In genomic region chr11:92159931-92160330, GRCh38 we compare ENCODE assay signal across 25 cellular contexts.
"Had no signal": no experiment of that assay in that cellular context is flagged by ENCODE, and none has a peak within 500 bp of the region (broad histone marks: within the 10 kb centered on the region; RNA-seq: fewer than 3 reads in every experiment).

No MANE protein-coding gene starts in this region.

- H3K4me3 ChIP-seq: ascending aorta, cardiac muscle cell, MG63 had no signal

- DNase-seq: activated CD4-positive, alpha-beta memory T cell treated with anti-CD3 and anti-CD28 coated beads, Interleukin-2, amount 10 ng/mL, durations not matched to agents 7 days and 5 days; activated CD4-positive, alpha-beta T cell treated with anti-CD3 and anti-CD28 coated beads for 1 hour; activated CD4-positive, alpha-beta T cell treated with anti-CD3 and anti-CD28 coated beads for 48 hours; activated CD4-positive, CD25-positive, alpha-beta regulatory T cell; activated CD8-positive, alpha-beta memory T cell treated with anti-CD3 and anti-CD28 coated beads for 24 hours; activated CD8-positive, alpha-beta memory T cell treated with anti-CD3 and anti-CD28 coated beads, Interleukin-2, amount 10 ng/mL, durations not matched to agents 7 days and 5 days; activated CD8-positive, alpha-beta memory T cell treated with anti-CD3 and anti-CD28 coated beads, Interleukin-2, amount 50 U/mL, for 48 hours; activated effector memory CD4-positive, alpha-beta T cell treated with Interleukin-2 at 50 U/mL for 16 hours; activated naive CD4-positive, alpha-beta T cell treated with anti-CD3 and anti-CD28 coated beads, Interleukin-2, amount 50 U/mL, for 16 hours; activated naive CD8-positive, alpha-beta T cell treated with anti-CD3 and anti-CD28 coated beads for 36 hours; activated T-cell treated with anti-CD3 and anti-CD28 coated beads, Interleukin-2, amount 50 U/mL, for 48 hours; amygdala; cortex of kidney; MG63; NCI-H1092; NCI-H1436 treated with DMSO at 0.1 percent for 48 hours; NCI-H1694 treated with DMSO at 0.1 percent for 48 hours; NCI-H2029; NCI-H345; NCI-H524 treated with DMSO at 0.1 percent for 48 hours; Right ventricle myocardium superior; SK-N-SH; WERI-Rb-1 had no signal

- ATAC-seq: activated CD8-positive, alpha-beta memory T cell treated with anti-CD3 and anti-CD28 coated beads, Interleukin-2, amount 10 ng/mL, durations not matched to agents 7 days and 5 days had no signal

- H3K27ac ChIP-seq: ascending aorta, cardiac muscle cell, WERI-Rb-1 had no signal
